Comparison of ENCODE assay signal across 14 cellular contexts in the genomic region with DNA sequence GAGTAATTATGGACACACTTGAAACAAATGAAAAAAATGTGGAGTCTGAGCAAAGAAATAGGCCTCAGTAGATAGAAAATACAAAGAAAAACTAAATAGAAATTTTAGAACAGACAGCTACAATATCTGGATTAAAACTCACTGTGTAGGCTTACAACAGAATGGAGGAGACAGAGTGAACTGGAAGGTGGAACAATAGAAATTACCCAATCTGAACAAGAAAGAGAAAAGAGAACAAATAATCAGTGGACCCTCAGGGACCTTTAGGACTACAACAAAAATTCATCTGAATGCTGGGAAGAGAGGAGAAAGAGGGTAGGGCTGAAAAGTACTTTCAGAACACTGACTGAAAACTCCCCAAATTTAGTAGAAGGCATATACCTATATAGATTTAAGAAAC.
DNase-seq lines count a peak whose midpoint lies in the region; ATAC-seq, FAIRE-seq and TF ChIP-seq lines count a peak whose summit lies in the region.
"Had no signal": no experiment of that assay in that cellular context is flagged by ENCODE, and none has a peak within 500 bp of the region (broad histone marks: within the 10 kb centered on the region; RNA-seq: fewer than 3 reads in every experiment).

No MANE protein-coding gene starts in this region.

- H3K4me1 ChIP-seq in Karpas-422 (ENCODE audit: low read length) = peaks cover 80% of the 10 kb centered on the region
- peaks cover 18% of the 10 kb centered on the region for H3K4me1 ChIP-seq in neural progenitor cell

- no peaks in the 10 kb centered on the region for H3F3A ChIP-seq in neural progenitor cell (ENCODE audit: low read depth)

- peak overlapping the region; percentile 2 for H3K27ac Mint-ChIP-seq in central memory CD8-positive, alpha-beta T cell (ENCODE audit: low read depth)
- H3K27ac Mint-ChIP-seq in neural progenitor cell (no peak overlapping the region), chondrocyte (ENCODE audit: unreplicated experiment) (no peak overlapping the region)
- H3K27ac Mint-ChIP-seq: CD14-positive monocyte had no signal

- peaks cover 50% of the 10 kb centered on the region for H3K79me2 ChIP-seq in Karpas-422 (ENCODE audit: low read length)
- peaks cover 100% of the 10 kb centered on the region for H3K79me2 ChIP-seq in neural progenitor cell (ENCODE audit: low read depth)

- no peaks in the 10 kb centered on the region for H3K9me2 ChIP-seq in Karpas-422 (replicated peaks; ENCODE audit: insufficient read depth, low read length)

- ATAC-seq in central memory CD8-positive, alpha-beta T cell (replicated peaks; ENCODE audit: extremely low read depth, poor library complexity, severe bottlenecking) = no peak
- no peak for ATAC-seq in HG03025 (IDR thresholded peaks at IDR 0.05; ENCODE audit: low FRiP score, unreplicated experiment)
- ATAC-seq: A549 had no signal

- H3K4me1 Mint-ChIP-seq in central memory CD8-positive, alpha-beta T cell = peaks cover 8% of the 10 kb centered on the region
- H3K4me1 Mint-ChIP-seq in neural progenitor cell (peaks cover 8% of the 10 kb centered on the region), chondrocyte (ENCODE audit: low read depth) (peaks cover 10% of the 10 kb centered on the region)

- peak; percentile 53 for FAIRE-seq in TTC549 (lab: Jason Lieb, UNC)
- FAIRE-seq: A549 had no signal

- H3K27ac ChIP-seq in Karpas-422 (ENCODE audit: low read length) = peak overlapping the region; percentile 68
- H3K27ac ChIP-seq in neural progenitor cell = peak overlapping the region; percentile 55
- H3K27ac ChIP-seq: A549, GM23248 had no signal

- H3K36me3 ChIP-seq in Karpas-422 (ENCODE audit: insufficient read depth, low read length) (0 out of 2 replicates have a peak, but pooled peaks cover 2% of the 10 kb centered on the region), neural progenitor cell (peaks cover under 1% of the 10 kb centered on the region)

- H3K9me3 Mint-ChIP-seq in central memory CD8-positive, alpha-beta T cell = peaks cover 5% of the 10 kb centered on the region
- H3K9me3 Mint-ChIP-seq in neural progenitor cell (peaks cover 10% of the 10 kb centered on the region), chondrocyte (ENCODE audit: low read depth) (no peaks in the 10 kb centered on the region)

- H3K36me3 Mint-ChIP-seq in central memory CD8-positive, alpha-beta T cell (ENCODE audit: insufficient read depth) = peaks cover 5% of the 10 kb centered on the region
- H3K36me3 Mint-ChIP-seq in neural progenitor cell (peaks cover 7% of the 10 kb centered on the region), chondrocyte (ENCODE audit: low read depth) (no peaks in the 10 kb centered on the region)

- H3K27me3 ChIP-seq in Karpas-422 (ENCODE audit: low read length) = no peaks in the 10 kb centered on the region
- no peaks in the 10 kb centered on the region for H3K27me3 ChIP-seq in neural progenitor cell

- H3K27me3 Mint-ChIP-seq in central memory CD8-positive, alpha-beta T cell = no peaks in the 10 kb centered on the region
- H3K27me3 Mint-ChIP-seq in neural progenitor cell (ENCODE audit: insufficient read depth, low read depth) (no peaks in the 10 kb centered on the region), chondrocyte (ENCODE audit: low read depth) (no peaks in the 10 kb centered on the region)
- H3K27me3 Mint-ChIP-seq: CD8-positive, alpha-beta memory T cell had no signal

- peak overlapping the region; percentile 6; the same call in 1 of the 2 replicates for H3K9ac ChIP-seq in Karpas-422 (ENCODE audit: low read length)
- no peak overlapping the region for H3K9ac ChIP-seq in neural progenitor cell
- H3K9ac ChIP-seq: GM23248 had no signal

- H3K4me2 ChIP-seq in Karpas-422 (ENCODE audit: low read depth, low read length, poor library complexity, severe bottlenecking) (peak overlapping the region; percentile 13), neural progenitor cell (no peak overlapping the region)
- H3K4me2 ChIP-seq: A549 had no signal

- H3K9me3 ChIP-seq in Karpas-422 (ENCODE audit: low read length) (no peaks in the 10 kb centered on the region), neural progenitor cell (ENCODE audit: low read depth) (peaks cover 1% of the 10 kb centered on the region)
- H3K9me3 ChIP-seq: A549 had no signal

- H3K4me3 ChIP-seq in Karpas-422 (ENCODE audit: low read length) (no peak overlapping the region), neural progenitor cell (no peak overlapping the region)
- H3K4me3 ChIP-seq: A549, GM23248 had no signal

- no peak for DNase-seq in Karpas-422
- DNase-seq in central memory CD8-positive, alpha-beta T cell (ENCODE audit: low spot score in 2 of 2) = no peak
- DNase-seq in neural progenitor cell (ENCODE audit: low spot score) = no peak
- no peak for DNase-seq in NCI-H1092 treated with DMSO at 0.1 percent for 48 hours (lab: John Stamatoyannopoulos, UW)
- DNase-seq in chondrocyte (ENCODE audit: low spot score) = no peak
- DNase-seq: CD8-positive, alpha-beta memory T cell; DMS53; GF-D8; GM23248; H7 had no signal

- TF ChIP-seq CTCF in neural progenitor cell (IDR thresholded peaks at IDR 0.05) = no peak
- TF ChIP-seq CTCF in chondrocyte (IDR thresholded peaks at IDR 0.05) = no peak

- no peak overlapping the region for H2AFZ ChIP-seq in Karpas-422 (ENCODE audit: low read length)
- H2AFZ ChIP-seq in neural progenitor cell (replicated peaks) = no peak overlapping the region
- H2AFZ ChIP-seq: GM23248 had no signal

- H3K4me3 Mint-ChIP-seq in central memory CD8-positive, alpha-beta T cell = no peak overlapping the region
- H3K4me3 Mint-ChIP-seq in neural progenitor cell (no peak overlapping the region), chondrocyte (ENCODE audit: unreplicated experiment) (no peak overlapping the region)
- H3K4me3 Mint-ChIP-seq: CD14-positive monocyte; CD8-positive, alpha-beta memory T cell had no signal

- H4K20me1 ChIP-seq in Karpas-422 (ENCODE audit: insufficient read depth, low read depth, low read length) (no peaks in the 10 kb centered on the region), neural progenitor cell (ENCODE audit: low read depth) (peaks cover 26% of the 10 kb centered on the region)
